11 cellular contexts compared by ENCODE assay signal in genomic region chr21:34640858-34641257, GRCh38. TPM values are rescaled to one million over a fixed set of nuclear protein-coding genes. Genes with fewer than 3 reads are reported as not detected.
DNase-seq lines count a peak whose midpoint lies in the region; ATAC-seq, FAIRE-seq and TF ChIP-seq lines count a peak whose summit lies in the region.
"Had no signal": no experiment of that assay in that cellular context is flagged by ENCODE, and none has a peak within 500 bp of the region (broad histone marks: within the 10 kb centered on the region; RNA-seq: fewer than 3 reads in every experiment).

No MANE protein-coding gene starts in this region.

- H3K4me3 ChIP-seq in DND-41 (ENCODE audit: low read depth in 1 of 2, low read length in 2 of 2) (peak overlapping the region in 1 of 2 experiments; percentile 21; a peak in 2 of 4 replicates), MM.1S (ENCODE audit: low read length) (no peak overlapping the region), K562 (no peak overlapping the region), spleen (peak overlapping the region in 1 of 8 donors; percentile 30), heart right ventricle (no peak overlapping the region)
- H3K4me3 ChIP-seq: gastroesophageal sphincter, pancreas, stomach had no signal

- CTCF ChIA-PET in K562 (lab: Yijun Ruan, JAX; ENCODE audit: low intra/inter-chr PET ratio): interaction anchor here (0.6 kb wide), 1 partner anchor 1385 kb away, joined by 3 read pairs; no protein-coding TSS in a partner anchor

- in situ Hi-C loops in K562 (cut with MboI): loop anchor here (25.0 kb wide), 1 partner anchor 254 kb away; the partner anchor contains the start of gene SMIM11

- no peaks in the 10 kb centered on the region for H3K9me3 Mint-ChIP-seq in natural killer cell

- TF ChIP-seq EP300 in K562 (IDR thresholded peaks at IDR 0.05; ENCODE audit: low read length): no peak

- no peaks in the 10 kb centered on the region for H3K9me2 ChIP-seq in MM.1S (replicated peaks; ENCODE audit: insufficient read depth, low read length)

- H3K9me3 ChIP-seq in DND-41 (ENCODE audit: insufficient read depth, low read length, severe bottlenecking) (no peaks in the 10 kb centered on the region), MM.1S (replicated peaks; ENCODE audit: insufficient read depth, low read length) (no peaks in the 10 kb centered on the region), K562 (replicated peaks; ENCODE audit: control insufficient read depth, insufficient read depth, low read depth, low read length) (no peaks in the 10 kb centered on the region), spleen (no peaks in the 10 kb centered on the region), heart right ventricle (no peaks in the 10 kb centered on the region)
- H3K9me3 ChIP-seq: gastroesophageal sphincter, pancreas, stomach had no signal

- no peaks in the 10 kb centered on the region for H3K27me3 Mint-ChIP-seq in natural killer cell (ENCODE audit: low read depth in 2 of 2)

- H3K4me1 Mint-ChIP-seq in natural killer cell: peaks cover 13% of the 10 kb centered on the region in 2 donors

- DNase-seq in DND-41: peak; percentile 30
- DNase-seq in MM.1S: no peak
- DNase-seq in K562 (ENCODE audit: extremely low read depth in 1 of 4, low spot score in 3 of 4): peak in 1 of 4 experiments; percentile 14
- no peak for DNase-seq in natural killer cell
- no peak for DNase-seq in spleen
- DNase-seq in heart right ventricle: no peak
- DNase-seq in DMS53 (lab: John Stamatoyannopoulos, UW): no peak
- DNase-seq: pancreas, stomach had no signal

- no peak for FAIRE-seq in K562 (lab: Jason Lieb, UNC)
- FAIRE-seq: pancreas had no signal

- no TSS peak for BruUV-seq in K562 (replicated peaks; lab: Mats Ljungman, UMichigan)

- H3K36me3 ChIP-seq in DND-41 (ENCODE audit: insufficient read depth, low read length): no peaks in the 10 kb centered on the region
- H3K36me3 ChIP-seq in MM.1S (replicated peaks; ENCODE audit: insufficient read depth, low read length): no peaks in the 10 kb centered on the region
- no peaks in the 10 kb centered on the region for H3K36me3 ChIP-seq in K562 (ENCODE audit: control insufficient read depth, insufficient read depth, low read length)
- no peaks in the 10 kb centered on the region for H3K36me3 ChIP-seq in spleen
- H3K36me3 ChIP-seq in heart right ventricle: no peaks in the 10 kb centered on the region
- H3K36me3 ChIP-seq: gastroesophageal sphincter, pancreas, stomach had no signal

- H3K79me2 ChIP-seq in DND-41 (ENCODE audit: insufficient read depth, low read length) (no peaks in the 10 kb centered on the region), MM.1S (ENCODE audit: low read length) (no peaks in the 10 kb centered on the region), K562 (ENCODE audit: control insufficient read depth, insufficient read depth, low read length) (no peaks in the 10 kb centered on the region)

- H3K27me3 ChIP-seq in DND-41 (ENCODE audit: insufficient read depth, low read length, poor library complexity) (no peaks in the 10 kb centered on the region), MM.1S (replicated peaks; ENCODE audit: insufficient read depth, low read length) (no peaks in the 10 kb centered on the region), K562 (ENCODE audit: control insufficient read depth in 2 of 2, insufficient read depth in 2 of 2, low read length in 2 of 2) (peaks cover 10 to 17% of the 10 kb centered on the region in 2 experiments; a peak in 4 of 5 replicates), spleen (replicated peaks in 1 of 7) (no peaks in the 10 kb centered on the region), heart right ventricle (peaks cover 0 to 3% (median 0%) of the 10 kb centered on the region in 7 donors)
- H3K27me3 ChIP-seq: gastroesophageal sphincter, pancreas, stomach had no signal

- H3K4me3 Mint-ChIP-seq in natural killer cell: peak overlapping the region; percentile 76

- TF ChIP-seq CTCF in DND-41 (IDR thresholded peaks at IDR 0.05; ENCODE audit: borderline replicate concordance, extremely low read depth, low read length, poor library complexity, severe bottlenecking) (no peak), MM.1S (IDR thresholded peaks at IDR 0.05; ENCODE audit: low read length) (no peak), K562 (IDR thresholded peaks at IDR 0.05 in 2 of 3, conservative IDR thresholded peaks at IDR 0.05 in 1 of 3; ENCODE audit: insufficient read depth in 2 of 3, low read depth in 1 of 3, low read length in 3 of 3) (no peak), natural killer cell (IDR thresholded peaks at IDR 0.05) (no peak), spleen (IDR thresholded peaks at IDR 0.05 in 8 of 11, conservative IDR thresholded peaks at IDR 0.05 in 3 of 11) (no peak), heart right ventricle (IDR thresholded peaks at IDR 0.05) (no peak)

- peak overlapping the region; percentile 80 for H3K27ac ChIP-seq in DND-41 (ENCODE audit: low read length)
- peak overlapping the region; percentile 49; the same call in 1 of the 2 replicates for H3K27ac ChIP-seq in MM.1S (ENCODE audit: low read length)
- no peak overlapping the region for H3K27ac ChIP-seq in K562 (ENCODE audit: extremely low read depth, low read depth, low read length)
- H3K27ac ChIP-seq in spleen: no peak overlapping the region
- peak overlapping the region in 1 of 10 donors; percentile 16 for H3K27ac ChIP-seq in heart right ventricle
- H3K27ac ChIP-seq: gastroesophageal sphincter, pancreas, stomach had no signal

- no peaks in the 10 kb centered on the region for H3K9me1 ChIP-seq in K562 (ENCODE audit: control insufficient read depth, insufficient read depth, low read length)

- 28% methylated on average over 4 of the region's 4 CpGs for WGBS in K562 (ENCODE audit: insufficient coverage, low coverage, missing lambda C conversion rate)
- 84 to 91% (median 88%) methylated on average over 4 of the region's 4 CpGs for WGBS in spleen, 5 donors
- 59 to 71% methylated on average over 4 of the region's 4 CpGs for WGBS in heart right ventricle, 2 donors

- H3F3A ChIP-seq in MM.1S (ENCODE audit: insufficient read depth, low read length): peaks cover 3% of the 10 kb centered on the region

- H3K27ac Mint-ChIP-seq in natural killer cell: peak overlapping the region in 1 of 2 donors; percentile 81

- no peak for TF ChIP-seq POLR2A in K562 (conservative IDR thresholded peaks at IDR 0.05)
- TF ChIP-seq POLR2A in spleen (IDR thresholded peaks at IDR 0.05): no peak

- H3K9ac ChIP-seq in DND-41 (ENCODE audit: low read depth, low read length) (peak overlapping the region; percentile 35; the same call in 1 of the 2 replicates), MM.1S (ENCODE audit: low read length) (0 out of 2 replicates have a peak overlapping the region, but pooled peaks have one; percentile 16), K562 (ENCODE audit: insufficient read depth in 1 of 2, low read depth in 2 of 2, low read length in 2 of 2) (no peak overlapping the region)

- peak overlapping the region; percentile 52 for H3K4me2 ChIP-seq in DND-41 (ENCODE audit: insufficient read depth, low read length)
- peak overlapping the region; percentile 88 for H3K4me2 ChIP-seq in MM.1S (ENCODE audit: low read depth, low read length)
- H3K4me2 ChIP-seq in K562 (ENCODE audit: insufficient read depth, low read length): peak overlapping the region; percentile 54; the same call in 1 of the 2 replicates

- intact Hi-C loops in K562 (cut with micrococcal nuclease): no loop called here
- intact Hi-C loops in natural killer cell (cut with micrococcal nuclease): no loop called here
- intact Hi-C loops in spleen (cut with DNase I; ENCODE audit: low total_unique reads): no loop called here
- intact Hi-C loops in heart right ventricle (cut with DNase I): no loop called here

- H3K4me1 ChIP-seq in DND-41 (ENCODE audit: insufficient read depth, low read length): peaks cover 27% of the 10 kb centered on the region
- peaks cover 31% of the 10 kb centered on the region for H3K4me1 ChIP-seq in MM.1S (ENCODE audit: low read length)
- peaks cover 0 to 11% of the 10 kb centered on the region in 2 experiments; a peak in 3 of 5 replicates for H3K4me1 ChIP-seq in K562 (replicated peaks in 1 of 2; ENCODE audit: control insufficient read depth in 2 of 2, insufficient read depth in 2 of 2, low read length in 2 of 2)
- H3K4me1 ChIP-seq in spleen: peaks cover 0 to 14% (median 11%) of the 10 kb centered on the region in 6 donors
- H3K4me1 ChIP-seq in heart right ventricle: peaks cover 0 to 15% (median 0%) of the 10 kb centered on the region in 9 donors
- H3K4me1 ChIP-seq: gastroesophageal sphincter, pancreas had no signal

- no peaks in the 10 kb centered on the region for H4K20me1 ChIP-seq in DND-41 (ENCODE audit: insufficient read depth, low read length)
- H4K20me1 ChIP-seq in MM.1S (ENCODE audit: insufficient read depth, low read length): no peaks in the 10 kb centered on the region
- H4K20me1 ChIP-seq in K562 (replicated peaks; ENCODE audit: control insufficient read depth, insufficient read depth, low read length): no peaks in the 10 kb centered on the region

- no peaks in the 10 kb centered on the region for H3K36me3 Mint-ChIP-seq in natural killer cell

- H2AFZ ChIP-seq in DND-41 (ENCODE audit: low read depth, low read length): peak overlapping the region; percentile 66
- H2AFZ ChIP-seq in MM.1S (ENCODE audit: low read length): peak overlapping the region; percentile 76
- H2AFZ ChIP-seq in K562 (ENCODE audit: low read depth, low read length): peak overlapping the region; percentile 78

- ATAC-seq in DND-41 (ENCODE audit: insufficient read depth, low read depth) (peak; percentile 29; the same call in 1 of the 3 replicates), K562 (peak; percentile 13; the same call in 2 of the 3 replicates), natural killer cell (no peak), heart right ventricle (no peak), HG03571 (IDR thresholded peaks at IDR 0.05; ENCODE audit: unreplicated experiment) (no peak)
- ATAC-seq: gastroesophageal sphincter, pancreas had no signal

- POLR2A ChIA-PET in K562 (lab: Yijun Ruan, JAX): interaction anchor here (0.6 kb wide), 1 partner anchor 904 kb away, joined by 3 read pairs; no protein-coding TSS in a partner anchor

- TF ChIP-seq RAD21 in K562 (CRISPR knock-in tag; conservative IDR thresholded peaks at IDR 0.05 in 1 of 2, IDR thresholded peaks at IDR 0.05 in 1 of 2): no peak

RNA-seq across cellular contexts. Expression of gene RCAN1, which starts 25.9 kb away (rescaled TPM):
- total RNA-seq in K562 (2011; cell fraction: chromatin; rRNA removed; ENCODE audit: low replicate concordance): 6.1 and 7.8 TPM in 2 replicates
- total RNA-seq in K562 (2011; cell fraction: nucleolus; rRNA removed): 3.8 and 4.2 TPM in 2 replicates
- 6.6 and 7.6 TPM in 2 replicates for total RNA-seq in K562 (2011; cell fraction: nucleoplasm; rRNA removed)
- total RNA-seq in K562 (2014; rRNA removed): 11.9 TPM in 2 replicates
- total RNA-seq in K562 (2014; rRNA removed; fragmentation: Illumina TruSeq; extraction: Trizol): 16.5 and 16.9 TPM in 2 replicates
- 12.3 and 14.7 TPM in 2 replicates for total RNA-seq in K562 (2015; rRNA removed; fragmentation: Illumina TruSeq; extraction: Trizol)
- 14.0 and 15.5 TPM in 2 replicates for total RNA-seq in K562 (2021)
- 5.3 and 9.9 TPM in 2 replicates for polyA plus RNA-seq in K562 (2011; rRNA removed)
- polyA plus RNA-seq in K562 (2011; cell fraction: cytosol; rRNA removed): 2.7 and 3.8 TPM in 2 replicates
- polyA plus RNA-seq in K562 (2011; cell fraction: nucleus; rRNA removed): 2.2 and 2.9 TPM in 2 replicates
- polyA plus RNA-seq in K562 (2012): 14.3 and 25.6 TPM in 2 replicates
- 13.4 and 14.9 TPM in 2 replicates for polyA plus RNA-seq in K562 (2014; fragmentation: Illumina TruSeq; extraction: Trizol)
- 1 to 10 TPM; 4.4 to 6.1 TPM for polyA plus RNA-seq in K562 (2014; fragmentation: Nextera tagmentation; extraction: Ambion mirVana)
- 12.3 and 15.0 TPM in 2 replicates for polyA plus RNA-seq in K562 (2014; rRNA removed)
- 8.1 and 11.2 TPM in 2 replicates for polyA minus RNA-seq in K562 (2011; rRNA and poly(A)+ RNA removed)
- polyA minus RNA-seq in K562 (2011; cell fraction: cytosol; rRNA and poly(A)+ RNA removed): 3.4 and 5.2 TPM in 2 replicates
- polyA minus RNA-seq in K562 (2011; cell fraction: nucleus; rRNA and poly(A)+ RNA removed): 2.7 and 3.3 TPM in 2 replicates
- total RNA-seq in natural killer cell: 1 to 10 TPM; 6.7 to 8.9 (median 8.2) TPM
- 10 to 100 TPM; 14.0 to 28.6 (median 14.8) TPM for total RNA-seq in spleen
- 10 to 100 TPM in 1 of 3 donors, 1 to 10 TPM in 2; 5.3 to 15.9 (median 8.1) TPM for polyA plus RNA-seq in spleen
- 100 to 1,000 TPM in 3 of 10 donors, 10 to 100 TPM in 7; 30.8 to 389 (median 62.2) TPM for total RNA-seq in heart right ventricle
- 10 to 100 TPM; 24.1 to 62.2 TPM for polyA plus RNA-seq in heart right ventricle

RNA-seq across cellular contexts. Expression of gene CLIC6, which starts 27.9 kb away (rescaled TPM):
- total RNA-seq in K562 (2011; cell fraction: chromatin; rRNA removed; ENCODE audit: low replicate concordance): not detected in 2 replicates
- not detected in 2 replicates for total RNA-seq in K562 (2011; cell fraction: nucleolus; rRNA removed)
- not detected in 2 replicates for total RNA-seq in K562 (2011; cell fraction: nucleoplasm; rRNA removed)
- not detected in 2 replicates for total RNA-seq in K562 (2014; rRNA removed)
- total RNA-seq in K562 (2014; rRNA removed; fragmentation: Illumina TruSeq; extraction: Trizol): not detected in 2 replicates
- total RNA-seq in K562 (2015; rRNA removed; fragmentation: Illumina TruSeq; extraction: Trizol): not detected in 2 replicates
- total RNA-seq in K562 (2021): not detected in 2 replicates
- polyA plus RNA-seq in K562 (2011; rRNA removed): not detected in 2 replicates
- not detected in 2 replicates for polyA plus RNA-seq in K562 (2011; cell fraction: cytosol; rRNA removed)
- not detected in 2 replicates for polyA plus RNA-seq in K562 (2011; cell fraction: nucleus; rRNA removed)
- polyA plus RNA-seq in K562 (2012): 0.01 TPM in 1 of 2 replicates, not detected in the other
- polyA plus RNA-seq in K562 (2014; fragmentation: Illumina TruSeq; extraction: Trizol): not detected in 2 replicates
- polyA plus RNA-seq in K562 (2014; fragmentation: Nextera tagmentation; extraction: Ambion mirVana): not detected
- polyA plus RNA-seq in K562 (2014; rRNA removed): not detected in 2 replicates
- not detected in 2 replicates for polyA minus RNA-seq in K562 (2011; rRNA and poly(A)+ RNA removed)
- polyA minus RNA-seq in K562 (2011; cell fraction: cytosol; rRNA and poly(A)+ RNA removed): not detected in 2 replicates
- not detected in 2 replicates for polyA minus RNA-seq in K562 (2011; cell fraction: nucleus; rRNA and poly(A)+ RNA removed)
- total RNA-seq in natural killer cell: not detected
- 1 to 10 TPM in 5 of 7 donors, under 1 TPM in 2; 0.93 to 1.9 (median 1.3) TPM for total RNA-seq in spleen
- polyA plus RNA-seq in spleen: 1 to 10 TPM; 1.1 to 1.8 (median 1.1) TPM
- 1 to 10 TPM in 7 of 10 donors, under 1 TPM in 3; 0.21 to 8.1 (median 3.0) TPM for total RNA-seq in heart right ventricle
- polyA plus RNA-seq in heart right ventricle: 1 to 10 TPM in 1 of 2 donors, under 1 TPM in 1; 0.71 to 2.6 TPM

Comparison
In these comparisons a context has a peak if more than half of its experiments do, and no peak if none do; other contexts are left out.
1. ATAC-seq: peak in DND-41 (single experiment) and K562 (single experiment); none in natural killer cell (0 of 3), heart right ventricle (0 of 8) and HG03571 (single experiment).
2. H3K27ac ChIP-seq: peak in DND-41 (single experiment) and MM.1S (single experiment); none in K562 (single experiment) and spleen (0 of 8).
3. H3K9ac ChIP-seq: peak in DND-41 (single experiment) and MM.1S (single experiment); none in K562 (0 of 2).
4. Peak in every context shown above with its lines, with median percentiles within 50 percentile points of each other: H2AFZ ChIP-seq and H3K4me2 ChIP-seq.